In the genomic region with DNA sequence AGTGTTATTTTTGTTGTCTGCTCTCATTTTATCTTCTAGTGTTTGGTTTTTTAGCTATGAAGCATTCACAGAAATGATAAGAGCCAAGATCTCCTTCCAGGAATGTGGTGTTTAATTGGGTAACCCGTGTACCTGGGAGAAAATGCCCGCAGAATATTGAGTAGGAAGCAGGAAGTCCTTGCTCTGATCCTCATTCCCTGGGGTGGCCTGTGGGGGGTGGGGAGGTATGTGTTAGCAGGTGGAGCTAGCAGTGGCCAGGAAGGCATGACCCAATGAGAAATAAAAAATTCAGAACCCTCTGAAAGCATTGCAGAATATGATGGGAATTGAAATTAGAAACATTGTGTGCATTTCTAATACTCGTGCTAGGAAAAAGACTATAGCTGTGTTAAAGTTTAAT, we compare ENCODE assay signal across 20 cellular contexts.
DNase-seq lines count a peak whose midpoint lies in the region; ATAC-seq, FAIRE-seq and TF ChIP-seq lines count a peak whose summit lies in the region.
"Had no signal": no experiment of that assay in that cellular context is flagged by ENCODE, and none has a peak within 500 bp of the region (broad histone marks: within the 10 kb centered on the region; RNA-seq: fewer than 3 reads in every experiment).

No MANE protein-coding gene starts in this region.

- no peak overlapping the region for H3K4me2 ChIP-seq in osteoblast (ENCODE audit: insufficient read depth, low read length)
- H3K4me2 ChIP-seq: A549, BLaER1 had no signal

- H3K27me3 ChIP-seq in lung (ENCODE audit: control insufficient read depth, insufficient read depth) (no peaks in the 10 kb centered on the region), body of pancreas (no peaks in the 10 kb centered on the region), osteoblast (ENCODE audit: insufficient read depth, low read length) (no peaks in the 10 kb centered on the region)
- H3K27me3 ChIP-seq: BLaER1 had no signal

- H3K79me2 ChIP-seq in osteoblast (ENCODE audit: insufficient read depth, low read length), result no peaks in the 10 kb centered on the region

- TF ChIP-seq POLR2A in body of pancreas (IDR thresholded peaks at IDR 0.05), result no peak

- H3K27ac ChIP-seq in C4-2B (peak overlapping the region; percentile 26; the same call in 1 of the 2 replicates), kidney (ENCODE audit: low read depth in 2 of 2, low read length in 2 of 2) (peak overlapping the region in 1 of 2 donors; percentile 32), lung (ENCODE audit: low read depth in 1 of 2, low read length in 1 of 2) (no peak overlapping the region), body of pancreas (no peak overlapping the region), osteoblast (ENCODE audit: low read depth, low read length) (no peak overlapping the region)
- H3K27ac ChIP-seq: 22Rv1, A549, BLaER1 had no signal

- intact Hi-C loops in kidney (cut with DNase I) (no loop called here), body of pancreas (cut with DNase I) (no loop called here)

- H3K4me3 ChIP-seq in kidney (ENCODE audit: low read length in 2 of 2), result no peak overlapping the region
- no peak overlapping the region for H3K4me3 ChIP-seq in lung
- no peak overlapping the region for H3K4me3 ChIP-seq in body of pancreas
- H3K4me3 ChIP-seq in osteoblast (ENCODE audit: insufficient read depth, low read length), result no peak overlapping the region
- H3K4me3 ChIP-seq: A549, BLaER1, GM12878, HAP-1 had no signal

- H3K9ac ChIP-seq in kidney (ENCODE audit: low read length in 2 of 2), result no peak overlapping the region
- H3K9ac ChIP-seq: BLaER1 had no signal

- H3K4me1 ChIP-seq in kidney (ENCODE audit: control insufficient read depth in 1 of 2, insufficient read depth in 1 of 2, low read depth in 1 of 2, low read length in 2 of 2) (no peaks in the 10 kb centered on the region), lung (ENCODE audit: control insufficient read depth in 2 of 2, insufficient read depth in 2 of 2, low read length in 2 of 2) (peaks cover 2 to 7% of the 10 kb centered on the region in 2 donors), body of pancreas (no peaks in the 10 kb centered on the region), osteoblast (ENCODE audit: insufficient read depth, low read length) (peaks cover 6% of the 10 kb centered on the region)
- H3K4me1 ChIP-seq: BLaER1 had no signal

- H4K20me1 ChIP-seq in osteoblast (ENCODE audit: insufficient read depth, low read length), result no peaks in the 10 kb centered on the region
- H4K20me1 ChIP-seq: BLaER1 had no signal

- H3K9me3 ChIP-seq in kidney (ENCODE audit: control insufficient read depth in 1 of 2, low read length in 2 of 2) (no peaks in the 10 kb centered on the region), lung (ENCODE audit: control insufficient read depth in 2 of 2, insufficient read depth in 1 of 2, low read length in 1 of 2) (no peaks in the 10 kb centered on the region), body of pancreas (no peaks in the 10 kb centered on the region), osteoblast (ENCODE audit: low read depth, low read length) (no peaks in the 10 kb centered on the region)
- H3K9me3 ChIP-seq: A549, BLaER1, HAP-1 had no signal

- ATAC-seq in lung (ENCODE audit: insufficient read depth, low FRiP score), result peak; percentile 62
- ATAC-seq in body of pancreas, result no peak
- no peak for ATAC-seq in GM19452 (IDR thresholded peaks at IDR 0.05; ENCODE audit: unreplicated experiment)
- ATAC-seq: A549, GM12878, HepG2 had no signal

- H2AFZ ChIP-seq in osteoblast (ENCODE audit: low read length), result no peak overlapping the region

- no peak for FAIRE-seq in kidney (lab: Jason Lieb, UNC)
- FAIRE-seq: A549, GM12878, HepG2 had no signal

- TF ChIP-seq CTCF in C4-2B (conservative IDR thresholded peaks at IDR 0.05), result no peak
- TF ChIP-seq CTCF in kidney (IDR thresholded peaks at IDR 0.05; ENCODE audit: borderline replicate concordance, extremely low read depth, insufficient read depth), result no peak
- no peak for TF ChIP-seq CTCF in lung (IDR thresholded peaks at IDR 0.05; ENCODE audit: control extremely low read depth, extremely low read depth)
- no peak for TF ChIP-seq CTCF in body of pancreas (IDR thresholded peaks at IDR 0.05)
- TF ChIP-seq CTCF in osteoblast (IDR thresholded peaks at IDR 0.05; ENCODE audit: extremely low read depth, low read depth, low read length), result no peak

- H3K36me3 ChIP-seq in kidney (ENCODE audit: control insufficient read depth in 1 of 2, insufficient read depth in 2 of 2, low read length in 2 of 2), result no peaks in the 10 kb centered on the region
- no peaks in the 10 kb centered on the region for H3K36me3 ChIP-seq in lung (ENCODE audit: control insufficient read depth in 2 of 2, insufficient read depth in 2 of 2, low read length in 2 of 2)
- no peaks in the 10 kb centered on the region for H3K36me3 ChIP-seq in body of pancreas (replicated peaks in 1 of 2; ENCODE audit: insufficient read depth in 1 of 2, low read depth in 2 of 2)
- no peaks in the 10 kb centered on the region for H3K36me3 ChIP-seq in osteoblast (ENCODE audit: insufficient read depth, low read length)
- H3K36me3 ChIP-seq: BLaER1, HAP-1 had no signal

- peak; percentile 22 for DNase-seq in NCI-H69 (lab: John Stamatoyannopoulos, UW)
- DNase-seq in kidney, result peak; percentile 52
- DNase-seq in lung (ENCODE audit: low spot score), result peak; percentile 63
- DNase-seq in body of pancreas, result no peak
- DNase-seq in osteoblast (ENCODE audit: insufficient read length, low spot score, missing footprints), result no peak
- DNase-seq: AML-193; CD8-positive, alpha-beta memory T cell; COR-L47; DMS 273 treated with DMSO at 0.1 percent for 48 hours; DMS53; DND-41; EL had no signal

- 68 to 85% methylated on average over 3 of the region's 3 CpGs for WGBS in lung, 2 donors
- 65 to 66% methylated on average over 3 of the region's 3 CpGs for WGBS in body of pancreas, 2 donors

Comparison
In these comparisons a context has a peak if more than half of its experiments do, and no peak if none do; other contexts are left out.
1. DNase-seq: peak in NCI-H69 (single experiment), kidney (single experiment) and lung (single experiment); none in body of pancreas (0 of 4) and osteoblast (single experiment).